33 cellular contexts compared by ENCODE assay signal in the genomic region with DNA sequence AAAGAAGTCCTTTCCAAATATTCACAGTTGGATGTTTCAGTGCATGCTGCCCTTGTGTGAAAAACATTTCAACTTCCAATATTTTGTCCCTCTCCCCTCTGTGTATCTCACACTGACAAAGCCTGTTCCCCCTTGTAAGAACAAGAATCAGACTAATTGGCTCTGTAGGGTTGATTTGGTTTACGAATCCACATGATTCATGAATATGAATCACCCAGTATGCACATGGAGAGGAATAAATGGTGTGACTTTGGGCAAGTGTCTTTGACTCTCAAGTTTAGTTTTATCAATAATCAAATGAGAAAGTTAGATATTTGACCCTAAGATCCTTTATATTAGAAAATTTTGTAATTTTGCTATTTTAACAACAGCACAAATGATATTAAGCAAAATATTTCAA. TPM values are rescaled to one million over a fixed set of nuclear protein-coding genes. Genes with fewer than 3 reads are reported as not detected.
"Had no signal": no experiment of that assay in that cellular context is flagged by ENCODE, and none has a peak within 500 bp of the region (broad histone marks: within the 10 kb centered on the region; RNA-seq: fewer than 3 reads in every experiment).

No MANE protein-coding gene starts in this region.

- H3K4me1 Mint-ChIP-seq: activated CD4-positive, alpha-beta T cell treated with anti-CD3 and anti-CD28 coated beads, Interleukin-2, amount 10 ng/mL, durations not matched to agents 24 days and 14 days; activated naive CD8-positive, alpha-beta T cell treated with anti-CD3 and anti-CD28 coated beads, Interleukin-2, amount 10 ng/mL, durations not matched to agents 7 days and 5 days; brain; memory B cell; naive thymus-derived CD4-positive, alpha-beta T cell; stimulated activated memory B cell treated with anti-CD40 and anti-IgM and Interleukin-4, amounts not matched to agents 10 μg/mL and 1 μg/mL and 100 μg/mL, for 72 hours; T-helper 17 cell had no signal

- H3K27me3 ChIP-seq: ascending aorta, right atrium auricular region, stomach, suprapubic skin, tibial artery, upper lobe of right lung had no signal

- H3K36me3 Mint-ChIP-seq: activated CD4-positive, alpha-beta memory T cell treated with anti-CD3 and anti-CD28 coated beads for 36 hours; activated naive CD8-positive, alpha-beta T cell treated with anti-CD3 and anti-CD28 coated beads, Interleukin-2, amount 10 ng/mL, durations not matched to agents 7 days and 5 days; brain; memory B cell; naive thymus-derived CD4-positive, alpha-beta T cell; stimulated activated memory B cell treated with anti-CD40 and anti-IgM and Interleukin-4, amounts not matched to agents 10 μg/mL and 1 μg/mL and 100 μg/mL, for 72 hours had no signal

- DNase-seq: activated CD4-positive, alpha-beta memory T cell treated with anti-CD3 and anti-CD28 coated beads for 36 hours; activated CD4-positive, alpha-beta T cell treated with anti-CD3 and anti-CD28 coated beads, Interleukin-2, amount 10 ng/mL, durations not matched to agents 24 days and 14 days; activated CD4-positive, CD25-positive, alpha-beta regulatory T cell treated with anti-CD3 and anti-CD28 coated beads, Interleukin-2, amount 50 U/mL, for 72 hours; activated CD8-positive, alpha-beta memory T cell treated with anti-CD3 and anti-CD28 coated beads, Interleukin-2, amount 50 U/mL, for 4 hours; activated effector memory CD4-positive, alpha-beta T cell treated with anti-CD3 and anti-CD28 coated beads, Interleukin-2, amount 50 U/mL, for 16 hours; activated naive CD4-positive, alpha-beta T cell treated with anti-CD3 and anti-CD28 coated beads for 36 hours; activated naive CD8-positive, alpha-beta T cell treated with anti-CD3 and anti-CD28 coated beads, Interleukin-2, amount 10 ng/mL, durations not matched to agents 7 days and 5 days; activated T-cell treated with anti-CD3 and anti-CD28 coated beads, Interleukin-2, amount 50 U/mL, for 1 hour; head of caudate nucleus; hippocampal formation; kidney; midbrain; naive thymus-derived CD4-positive, alpha-beta T cell; psoas muscle; stimulated activated CD4-positive, alpha-beta T cell treated with anti-CD3 and anti-CD28 coated beads, Interleukin-1b, Interleukin-23, amount 100 ng/mL, for 48 hours; stimulated activated CD4-positive, alpha-beta T cell treated with anti-CD3 and anti-CD28 coated beads, Interleukin-4, amount 100 ng/mL, for 4 hours; stimulated activated CD8-positive, alpha-beta memory T cell treated with anti-CD3 and anti-CD28 coated beads, Interleukin-4, amount 100 ng/mL, for 48 hours; stomach; T-helper 17 cell; T1000; tibial artery; upper lobe of right lung had no signal

- H2AFZ ChIP-seq: parathyroid adenoma had no signal

- H3K27me3 Mint-ChIP-seq: activated CD4-positive, alpha-beta memory T cell treated with anti-CD3 and anti-CD28 coated beads for 36 hours; activated CD4-positive, alpha-beta T cell treated with anti-CD3 and anti-CD28 coated beads, Interleukin-2, amount 10 ng/mL, durations not matched to agents 24 days and 14 days; activated naive CD8-positive, alpha-beta T cell treated with anti-CD3 and anti-CD28 coated beads, Interleukin-2, amount 10 ng/mL, durations not matched to agents 7 days and 5 days; brain; T-helper 17 cell had no signal

- H3K27ac Mint-ChIP-seq: activated CD4-positive, alpha-beta memory T cell treated with anti-CD3 and anti-CD28 coated beads for 36 hours; activated CD4-positive, alpha-beta T cell treated with anti-CD3 and anti-CD28 coated beads, Interleukin-2, amount 10 ng/mL, durations not matched to agents 24 days and 14 days; activated naive CD4-positive, alpha-beta T cell treated with anti-CD3 and anti-CD28 coated beads for 36 hours; activated naive CD8-positive, alpha-beta T cell treated with anti-CD3 and anti-CD28 coated beads, Interleukin-2, amount 10 ng/mL, durations not matched to agents 7 days and 5 days; activated T-helper 1 cell treated with anti-CD3 and anti-CD28 coated beads, Interleukin-12 subunit alpha, Interleukin-12 subunit beta, Interleukin-2, Interleukin-4 antibody, amounts not matched to agents 30 ng/mL and 10 ng/mL and 1 ng/mL, durations not matched to agents 14 hours and 24 hours and 36 hours; brain; memory B cell; naive thymus-derived CD4-positive, alpha-beta T cell; stimulated activated memory B cell treated with anti-CD40 and anti-IgM and Interleukin-4, amounts not matched to agents 10 μg/mL and 1 μg/mL and 100 μg/mL, for 72 hours; T-helper 17 cell had no signal

- H3K9me3 Mint-ChIP-seq: activated CD4-positive, alpha-beta memory T cell treated with anti-CD3 and anti-CD28 coated beads for 36 hours; activated CD4-positive, alpha-beta T cell treated with anti-CD3 and anti-CD28 coated beads, Interleukin-2, amount 10 ng/mL, durations not matched to agents 24 days and 14 days; activated naive CD8-positive, alpha-beta T cell treated with anti-CD3 and anti-CD28 coated beads, Interleukin-2, amount 10 ng/mL, durations not matched to agents 7 days and 5 days; activated T-helper 1 cell treated with anti-CD3 and anti-CD28 coated beads, Interleukin-12 subunit alpha, Interleukin-12 subunit beta, Interleukin-2, Interleukin-4 antibody, amounts not matched to agents 30 ng/mL and 10 ng/mL and 1 ng/mL, durations not matched to agents 14 hours and 24 hours and 36 hours had no signal

- H3K27ac ChIP-seq: ascending aorta, parathyroid adenoma, psoas muscle, right atrium auricular region, stomach, suprapubic skin, tibial artery, upper lobe of right lung had no signal

- H3K9me3 ChIP-seq: ascending aorta, psoas muscle, right atrium auricular region, suprapubic skin, tibial artery, upper lobe of right lung had no signal

- ATAC-seq: esophagus mucosa; naive thymus-derived CD4-positive, alpha-beta T cell; psoas muscle; stimulated activated memory B cell treated with anti-CD40 and anti-IgM and Interleukin-4, amounts not matched to agents 10 μg/mL and 1 μg/mL and 100 μg/mL, for 72 hours; T-helper 17 cell; upper lobe of right lung had no signal

- H3K79me2 ChIP-seq: parathyroid adenoma had no signal

- H3K4me1 ChIP-seq: ascending aorta, parathyroid adenoma, psoas muscle, right atrium auricular region, stomach, suprapubic skin, tibial artery, upper lobe of right lung had no signal

- H3K4me3 ChIP-seq: ascending aorta, psoas muscle, right atrium auricular region, smooth muscle cell, stomach, suprapubic skin, tibial artery, upper lobe of right lung had no signal

- H3K36me3 ChIP-seq: ascending aorta, right atrium auricular region, stomach, suprapubic skin, tibial artery, upper lobe of right lung had no signal

- H3K4me3 Mint-ChIP-seq: activated CD4-positive, alpha-beta memory T cell treated with anti-CD3 and anti-CD28 coated beads for 36 hours; activated CD4-positive, alpha-beta T cell treated with anti-CD3 and anti-CD28 coated beads, Interleukin-2, amount 10 ng/mL, durations not matched to agents 24 days and 14 days; activated naive CD4-positive, alpha-beta T cell treated with anti-CD3 and anti-CD28 coated beads for 36 hours; activated naive CD8-positive, alpha-beta T cell treated with anti-CD3 and anti-CD28 coated beads, Interleukin-2, amount 10 ng/mL, durations not matched to agents 7 days and 5 days; activated T-helper 1 cell treated with anti-CD3 and anti-CD28 coated beads, Interleukin-12 subunit alpha, Interleukin-12 subunit beta, Interleukin-2, Interleukin-4 antibody, amounts not matched to agents 30 ng/mL and 10 ng/mL and 1 ng/mL, durations not matched to agents 14 hours and 24 hours and 36 hours; brain; memory B cell; naive thymus-derived CD4-positive, alpha-beta T cell; stimulated activated memory B cell treated with anti-CD40 and anti-IgM and Interleukin-4, amounts not matched to agents 10 μg/mL and 1 μg/mL and 100 μg/mL, for 72 hours; T-helper 17 cell had no signal

- H3K4me2 ChIP-seq: smooth muscle cell had no signal

RNA-seq across cellular contexts. Expression of a gene that starts 9.3 kb away (rescaled TPM):
- total RNA-seq: activated naive CD4-positive, alpha-beta T cell treated with anti-CD3 and anti-CD28 coated beads for 36 hours; activated T-helper 1 cell treated with anti-CD3 and anti-CD28 coated beads, Interleukin-12 subunit alpha, Interleukin-12 subunit beta, Interleukin-2, Interleukin-4 antibody, amounts not matched to agents 30 ng/mL and 10 ng/mL and 1 ng/mL, durations not matched to agents 14 hours and 24 hours and 36 hours; ascending aorta; endothelial cell of umbilical vein; esophagus mucosa; smooth muscle cell had no signal
